Comparison of ENCODE assay signal across 1 cellular context in genomic region chr2:8416836-8417832, GRCh38.
TF ChIP-seq lines count a peak whose summit lies in the region.

No MANE protein-coding gene starts in this region.

TF ChIP-seq in IMR-90, 13 proteins besides CTCF, POLR2A, EP300 and RAD21 (continued from another document):
- TF ChIP-seq USF2 (IDR thresholded peaks at IDR 0.05; ENCODE audit: low read depth, low read length), result no peak
TF ChIP-seq in IMR-90: peak in this region for 0.
